ENCODE assay signal across 1 cellular context in genomic region chr1:113072757-113073456, GRCh38.
TF ChIP-seq lines count a peak whose summit lies in the region.

TSS of gene LRIG2 (plus strand) at chr1:113073198. CDS start at chr1:113073407, 209 bp downstream.

TF ChIP-seq in K562, 482 proteins besides CTCF, POLR2A, EP300 and RAD21 (continued from another document and continues in another):
- TF ChIP-seq CGGBP1 (CRISPR knock-in tag; IDR thresholded peaks at IDR 0.05) (peak; percentile 80; the same call in 1 of the 2 replicates), CBX8 (IDR thresholded peaks at IDR 0.05; ENCODE audit: borderline replicate concordance, extremely low read depth, low read depth, low read length, poor library complexity, severe bottlenecking) (no peak), ZNF12 (CRISPR knock-in tag; IDR thresholded peaks at IDR 0.05) (0 out of 2 replicates have a peak, but pooled peaks have one; percentile 24), MED1 (CRISPR knock-in tag; IDR thresholded peaks at IDR 0.05; ENCODE audit: borderline replicate concordance) (no peak), SMARCA4 (IDR thresholded peaks at IDR 0.05) (peak; percentile 82), MXD1 (CRISPR knock-in tag; IDR thresholded peaks at IDR 0.05; ENCODE audit: borderline replicate concordance, poor library complexity, severe bottlenecking) (no peak), MAFK (IDR thresholded peaks at IDR 0.05; ENCODE audit: low read length) (no peak), POLR2AphosphoS2 (IDR thresholded peaks at IDR 0.05; ENCODE audit: low read length) (no peak; the same call in 1 of the 2 replicates), SRF (CRISPR knock-in tag; IDR thresholded peaks at IDR 0.05) (peak in 1 of 2 experiments; percentile 69; a peak in 2 of 4 replicates), POLR3A (IDR thresholded peaks at IDR 0.05; ENCODE audit: borderline replicate concordance, extremely low read depth, insufficient read depth, insufficient read length) (no peak), BCOR (IDR thresholded peaks at IDR 0.05) (peak; percentile 64; the same call in 1 of the 2 replicates), HCFC1 (IDR thresholded peaks at IDR 0.05; ENCODE audit: low read depth, low read length) (peak; percentile 56), UBTF (IDR thresholded peaks at IDR 0.05; ENCODE audit: borderline replicate concordance in 1 of 2, low read depth in 2 of 2, low read length in 2 of 2) (0 out of 4 replicates have a peak, but pooled peaks have one; percentile 9 to 46), EWSR1 (IDR thresholded peaks at IDR 0.05; ENCODE audit: borderline replicate concordance, low read depth, partially characterized antibody) (no peak), TCFL5 (CRISPR knock-in tag; conservative IDR thresholded peaks at IDR 0.05) (no peak), ZBTB1 (CRISPR knock-in tag; IDR thresholded peaks at IDR 0.05; ENCODE audit: borderline replicate concordance, low read depth) (peak; percentile 28; the same call in 1 of the 2 replicates), NFYB (IDR thresholded peaks at IDR 0.05; ENCODE audit: extremely low read depth, insufficient read length) (peak; percentile 77), CREB1 (IDR thresholded peaks at IDR 0.05) (peak; percentile 71), CREB1 (CRISPR knock-in tag; IDR thresholded peaks at IDR 0.05) (peak; percentile 84; the same call in 1 of the 2 replicates), ZNF124 (CRISPR knock-in tag; IDR thresholded peaks at IDR 0.05) (no peak), ZNF239 (CRISPR knock-in tag; IDR thresholded peaks at IDR 0.05) (peak; percentile 15; the same call in 1 of the 2 replicates), RBM34 (IDR thresholded peaks at IDR 0.05; ENCODE audit: borderline replicate concordance, insufficient read depth, low read length) (no peak), ZNF77 (CRISPR knock-in tag; IDR thresholded peaks at IDR 0.05) (no peak), CHD7 (IDR thresholded peaks at IDR 0.05; ENCODE audit: low read depth, low read length) (no peak), ZC3H11A (IDR thresholded peaks at IDR 0.05; ENCODE audit: low read depth, low read length) (0 out of 2 replicates have a peak, but pooled peaks have one; percentile 29), CREB5 (CRISPR knock-in tag; IDR thresholded peaks at IDR 0.05) (no peak), ZNF445 (CRISPR knock-in tag; IDR thresholded peaks at IDR 0.05; ENCODE audit: low read depth) (no peak), ELF4 (CRISPR knock-in tag; IDR thresholded peaks at IDR 0.05) (no peak), CHD1 (IDR thresholded peaks at IDR 0.05; ENCODE audit: low read length) (peak; percentile 25), LCOR (CRISPR knock-in tag; IDR thresholded peaks at IDR 0.05) (peak; percentile 92; the same call in 1 of the 2 replicates), E2F8 (IDR thresholded peaks at IDR 0.05; ENCODE audit: low read depth, partially characterized antibody) (peak; percentile 66), ZNF133 (CRISPR knock-in tag; IDR thresholded peaks at IDR 0.05) (no peak), MECOM (CRISPR knock-in tag; IDR thresholded peaks at IDR 0.05) (no peak), TAF9B (IDR thresholded peaks at IDR 0.05; ENCODE audit: partially characterized antibody) (no peak), ZNF436 (CRISPR knock-in tag; IDR thresholded peaks at IDR 0.05) (no peak), SUPT5H (IDR thresholded peaks at IDR 0.05) (peak; percentile 98), SRSF1 (IDR thresholded peaks at IDR 0.05; ENCODE audit: low read depth, low read length) (no peak), E2F6 (IDR thresholded peaks at IDR 0.05; ENCODE audit: borderline replicate concordance in 1 of 2, extremely low read depth in 1 of 2, insufficient read depth in 1 of 2, insufficient read length in 1 of 2, low read depth in 1 of 2, low read length in 1 of 2, poor library complexity in 1 of 2, severe bottlenecking in 1 of 2) (peak; percentile 7 to 45), ZNF174 (CRISPR knock-in tag; IDR thresholded peaks at IDR 0.05) (no peak), IRF9 (tag; IDR thresholded peaks at IDR 0.05) (no peak), HDAC1 (IDR thresholded peaks at IDR 0.05) (peak in 1 of 2 experiments; percentile 68; a peak in 1 of 4 replicates), SOX6 (IDR thresholded peaks at IDR 0.05) (peak; percentile 68; the same call in 1 of the 2 replicates), RFX7 (CRISPR knock-in tag; IDR thresholded peaks at IDR 0.05) (peak; percentile 82; the same call in 1 of the 2 replicates), NBN (IDR thresholded peaks at IDR 0.05; ENCODE audit: low read depth) (peak; percentile 84), BRD9 (IDR thresholded peaks at IDR 0.05; ENCODE audit: low read depth, partially characterized antibody) (peak; percentile 99)
